In genomic region chr14:104768437-104769323, GRCh38 we compare ENCODE assay signal across 7 cellular contexts. TPM values are rescaled to one million over a fixed set of nuclear protein-coding genes. Genes with fewer than 3 reads are reported as not detected.
DNase-seq lines count a peak whose midpoint lies in the region; ATAC-seq, FAIRE-seq and TF ChIP-seq lines count a peak whose summit lies in the region.

No MANE protein-coding gene starts in this region.

- FAIRE-seq in GM12891 (lab: Jason Lieb, UNC), result peak; percentile 88

- H3K36me3 ChIP-seq in colonic mucosa (peaks cover 3% of the 10 kb centered on the region), left lung (peaks cover 0 to 45% of the 10 kb centered on the region in 2 donors)

- H3K9ac ChIP-seq in colonic mucosa (ENCODE audit: low read depth in 2 of 2, low read length in 2 of 2), result peak overlapping the region in 1 of 2 donors; percentile 30

- H3K4me1 ChIP-seq in colonic mucosa (peaks cover 3% of the 10 kb centered on the region), left lung (peaks cover 9 to 10% of the 10 kb centered on the region in 2 donors)

- peak; percentile 95 for DNase-seq in GM12891 (ENCODE audit: insufficient read length, low spot score)
- peak; percentile 32 for DNase-seq in NCI-H526 treated with DMSO at 0.1 percent for 48 hours (lab: John Stamatoyannopoulos, UW)
- peak; percentile 94 for DNase-seq in activated CD4-positive, alpha-beta T cell treated with anti-CD3 and anti-CD28 coated beads for 48 hours
- DNase-seq in colonic mucosa, result peak; percentile 95
- DNase-seq in left lung, result peak; percentile 88 to 98
- peak; percentile 84 to 92 for DNase-seq in stimulated activated CD4-positive, alpha-beta T cell treated with anti-CD3 and anti-CD28 coated beads, Interleukin-4, amount 100 ng/mL, for 4 hours

- no peak overlapping the region for H3K4me3 ChIP-seq in colonic mucosa
- no peak overlapping the region for H3K4me3 ChIP-seq in left lung

- H3K9me3 ChIP-seq in colonic mucosa, result no peaks in the 10 kb centered on the region
- H3K9me3 ChIP-seq in left lung, result peaks cover 0 to 5% of the 10 kb centered on the region in 2 donors

- TF ChIP-seq CTCF in colonic mucosa (IDR thresholded peaks at IDR 0.05), result peak; percentile 95
- peak; percentile 93 to 99 for TF ChIP-seq CTCF in left lung (IDR thresholded peaks at IDR 0.05)

- TF ChIP-seq POLR2A in GM12891 (IDR thresholded peaks at IDR 0.05; ENCODE audit: low read depth, low read length), result no peak

- H3K27ac ChIP-seq in colonic mucosa, result no peak overlapping the region
- H3K27ac ChIP-seq in left lung, result no peak overlapping the region

- peak; percentile 67 for ATAC-seq in HG03108 (IDR thresholded peaks at IDR 0.05; ENCODE audit: unreplicated experiment)
- ATAC-seq in left lung, result peak; percentile 94

- no peaks in the 10 kb centered on the region for H3K27me3 ChIP-seq in colonic mucosa
- H3K27me3 ChIP-seq in left lung, result no peaks in the 10 kb centered on the region

- intact Hi-C loops in colonic mucosa (cut with DNase I) (loop anchor here (2.0 to 5.0 kb wide), 2 partner anchors 58 to 99 kb away; partner anchors contain the start of gene CEP170B), left lung (cut with DNase I) (no loop called here)

TF ChIP-seq in GM12891, 5 proteins besides CTCF, POLR2A, EP300 and RAD21:
- TF ChIP-seq POLR2AphosphoS5 (IDR thresholded peaks at IDR 0.05; ENCODE audit: low read depth, low read length) (no peak), POU2F2 (IDR thresholded peaks at IDR 0.05; ENCODE audit: low read depth, low read length) (no peak), PAX5 (IDR thresholded peaks at IDR 0.05; ENCODE audit: insufficient read depth, low read length, severe bottlenecking) (peak; percentile 52), TAF1 (IDR thresholded peaks at IDR 0.05; ENCODE audit: low read depth, low read length) (no peak), SPI1 (IDR thresholded peaks at IDR 0.05; ENCODE audit: low read depth, low read length) (no peak)

RNA-seq across cellular contexts. Expression of gene SIVA1, which starts 15.7 kb away (rescaled TPM):
- 76.5 TPM for polyA plus RNA-seq in GM12891 (2012; ENCODE audit: low read depth, missing spikeins)
- total RNA-seq in colonic mucosa (100 to 1,000 TPM in 1 of 2 donors, 10 to 100 TPM in 1; 58.8 to 153 TPM), left lung (10 to 100 TPM; 59.2 to 69.5 TPM)

RNA-seq across cellular contexts. Expression of gene AKT1, which starts 26.9 kb away (rescaled TPM):
- polyA plus RNA-seq in GM12891 (2012; ENCODE audit: low read depth, missing spikeins), result 47.1 TPM
- total RNA-seq in colonic mucosa (100 to 1,000 TPM; 117 to 181 TPM), left lung (100 to 1,000 TPM; 173 to 176 TPM)

RNA-seq across cellular contexts. Expression of gene ZBTB42, which starts 32.2 kb away (rescaled TPM):
- 0.13 TPM for polyA plus RNA-seq in GM12891 (2012; ENCODE audit: low read depth, missing spikeins)
- 1 to 10 TPM; 6.6 to 7.0 TPM for total RNA-seq in colonic mucosa
- 10 to 100 TPM in 1 of 2 donors, 1 to 10 TPM in 1; 9.9 to 12.1 TPM for total RNA-seq in left lung

RNA-seq across cellular contexts. Expression of gene ADSS1, which starts 44.7 kb away (rescaled TPM):
- 0.21 TPM for polyA plus RNA-seq in GM12891 (2012; ENCODE audit: low read depth, missing spikeins)
- 1 to 10 TPM; 3.5 to 4.0 TPM for total RNA-seq in colonic mucosa
- 1 to 10 TPM; 5.2 to 5.3 TPM for total RNA-seq in left lung

Comparison
In these comparisons a context has a peak if more than half of its experiments do, and no peak if none do; other contexts are left out.
1. DNase-seq: peak in every context shown above with its lines; median percentile 95 in GM12891; 95 in colonic mucosa; 94 in activated CD4-positive, alpha-beta T cell treated with anti-CD3 and anti-CD28 coated beads for 48 hours; 93 in left lung; 88 in stimulated activated CD4-positive, alpha-beta T cell treated with anti-CD3 and anti-CD28 coated beads, Interleukin-4, amount 100 ng/mL, for 4 hours; 32 in NCI-H526 treated with DMSO at 0.1 percent for 48 hours.